ENCODE assay signal across 8 cellular contexts in the genomic region with DNA sequence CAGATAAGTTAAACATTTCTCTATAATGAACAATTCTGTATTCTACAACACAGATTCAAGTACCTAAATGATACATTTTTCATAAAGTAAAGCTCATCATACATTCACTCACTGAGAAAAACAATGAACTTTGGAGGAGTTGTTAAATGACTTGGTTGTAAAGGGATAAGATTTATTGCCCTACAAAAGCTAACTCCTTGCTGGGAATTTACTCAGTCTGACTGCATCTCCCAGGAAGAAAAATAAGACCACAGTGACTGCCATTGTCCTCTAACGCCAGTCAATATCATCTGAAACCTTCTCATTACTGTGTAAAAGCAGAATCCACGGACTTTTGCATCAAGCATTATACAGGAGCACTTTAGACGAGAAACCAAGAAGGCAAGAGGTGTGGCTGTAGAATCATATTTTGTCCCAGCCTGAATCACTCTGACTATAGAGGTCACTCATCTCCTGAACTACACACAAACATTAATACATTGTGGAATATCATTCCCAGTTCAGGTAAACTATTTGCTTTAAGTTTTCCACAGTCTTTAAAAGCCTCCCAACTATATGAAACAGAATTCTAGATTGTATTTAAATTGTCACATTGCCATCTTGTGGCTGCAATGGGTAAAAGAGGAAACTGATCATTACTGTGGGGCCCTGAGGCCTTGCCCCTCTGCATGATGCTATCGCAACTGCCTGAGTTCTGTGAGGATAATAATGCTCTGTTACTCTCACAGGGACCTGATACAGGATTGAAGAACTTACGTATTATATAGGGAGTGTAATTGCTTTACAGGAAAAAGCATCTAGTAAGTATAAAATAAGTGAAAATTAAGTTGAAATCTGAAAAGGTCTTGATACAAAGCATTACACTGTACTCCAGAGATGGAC.
DNase-seq lines count a peak whose midpoint lies in the region; ATAC-seq and TF ChIP-seq lines count a peak whose summit lies in the region.

No MANE protein-coding gene starts in this region.

- no peaks in the 10 kb centered on the region for H3K36me3 Mint-ChIP-seq in T-helper 2 cell treated with Interferon-gamma antibody and Interleukin-4, amounts not matched to agents 5 μg/mL and 100 μg/mL, for 36 hours (ENCODE audit: low read depth)

- H3K27me3 ChIP-seq in OCI-LY1 (ENCODE audit: insufficient read depth, low read length): no peaks in the 10 kb centered on the region

- no peaks in the 10 kb centered on the region for H3K9me3 Mint-ChIP-seq in T-helper 2 cell treated with Interferon-gamma antibody and Interleukin-4, amounts not matched to agents 5 μg/mL and 100 μg/mL, for 36 hours

- TF ChIP-seq CTCF in OCI-LY1 (IDR thresholded peaks at IDR 0.05; ENCODE audit: low read length) (peak; percentile 64; the same call in 1 of the 2 replicates), epithelial cell of proximal tubule (conservative IDR thresholded peaks at IDR 0.05; ENCODE audit: low read depth, low read length) (peak; percentile 59)

- H3K4me3 ChIP-seq in OCI-LY1 (ENCODE audit: low read depth, low read length, poor library complexity, severe bottlenecking) (no peak overlapping the region), epithelial cell of proximal tubule (ENCODE audit: low read depth, low read length) (no peak overlapping the region)

- DNase-seq in DMS 273 (lab: John Stamatoyannopoulos, UW; ENCODE audit: unreplicated experiment): peak; percentile 63
- DNase-seq in DMS 273 treated with DMSO at 0.1 percent for 48 hours (lab: John Stamatoyannopoulos, UW): no peak
- DNase-seq in epithelial cell of proximal tubule (ENCODE audit: low read depth): no peak
- peak; percentile 44 for DNase-seq in retina
- DNase-seq in T-helper 2 cell treated with Interferon-gamma antibody and Interleukin-4, amounts not matched to agents 5 μg/mL and 100 μg/mL, for 36 hours (ENCODE audit: low spot score): no peak

- H3K27ac Mint-ChIP-seq in T-helper 2 cell treated with Interferon-gamma antibody and Interleukin-4, amounts not matched to agents 5 μg/mL and 100 μg/mL, for 36 hours: no peak overlapping the region

- H3K9me2 ChIP-seq in OCI-LY1 (ENCODE audit: low read depth, low read length): no peaks in the 10 kb centered on the region

- no peaks in the 10 kb centered on the region for H3K79me2 ChIP-seq in OCI-LY1 (ENCODE audit: insufficient read depth, low read length)

- no peak overlapping the region for H3K4me3 Mint-ChIP-seq in T-helper 2 cell treated with Interferon-gamma antibody and Interleukin-4, amounts not matched to agents 5 μg/mL and 100 μg/mL, for 36 hours

- no peaks in the 10 kb centered on the region for H3F3A ChIP-seq in OCI-LY1 (ENCODE audit: insufficient read depth, low read length)

- no peak overlapping the region for H3K27ac ChIP-seq in OCI-LY1 (ENCODE audit: low read depth, low read length, poor library complexity, severe bottlenecking)

- no peak overlapping the region for H3K4me2 ChIP-seq in OCI-LY1 (ENCODE audit: low read length)

- H3K4me1 Mint-ChIP-seq in T-helper 2 cell treated with Interferon-gamma antibody and Interleukin-4, amounts not matched to agents 5 μg/mL and 100 μg/mL, for 36 hours (ENCODE audit: low read depth): no peaks in the 10 kb centered on the region

- no peaks in the 10 kb centered on the region for H3K4me1 ChIP-seq in OCI-LY1 (ENCODE audit: insufficient read depth, low read length, severe bottlenecking)

- no peaks in the 10 kb centered on the region for H3K36me3 ChIP-seq in OCI-LY1 (ENCODE audit: insufficient read depth, low read length)

- peak; percentile 69 for ATAC-seq in GM19468 (IDR thresholded peaks at IDR 0.05; ENCODE audit: extremely low read depth, unreplicated experiment)
- ATAC-seq in HG03460 (IDR thresholded peaks at IDR 0.05; ENCODE audit: unreplicated experiment): peak; percentile 83

- no peak overlapping the region for H2AFZ ChIP-seq in OCI-LY1 (ENCODE audit: low read length)

- no peaks in the 10 kb centered on the region for H3K9me3 ChIP-seq in OCI-LY1 (ENCODE audit: low read length)

- H3K9ac ChIP-seq in OCI-LY1 (ENCODE audit: low read length): no peak overlapping the region

- no peaks in the 10 kb centered on the region for H3K27me3 Mint-ChIP-seq in T-helper 2 cell treated with Interferon-gamma antibody and Interleukin-4, amounts not matched to agents 5 μg/mL and 100 μg/mL, for 36 hours (ENCODE audit: low read depth)

- no peaks in the 10 kb centered on the region for H4K20me1 ChIP-seq in OCI-LY1 (ENCODE audit: insufficient read depth, low read length)

Comparison
In these comparisons a context has a peak if more than half of its experiments do, and no peak if none do; other contexts are left out.
1. DNase-seq: peak in DMS 273 (single experiment) and retina (single experiment); none in DMS 273 treated with DMSO at 0.1 percent for 48 hours (single experiment), epithelial cell of proximal tubule (single experiment) and T-helper 2 cell treated with Interferon-gamma antibody and Interleukin-4, amounts not matched to agents 5 μg/mL and 100 μg/mL, for 36 hours (single experiment).